Comparison of ENCODE assay signal across 21 cellular contexts in the genomic region with DNA sequence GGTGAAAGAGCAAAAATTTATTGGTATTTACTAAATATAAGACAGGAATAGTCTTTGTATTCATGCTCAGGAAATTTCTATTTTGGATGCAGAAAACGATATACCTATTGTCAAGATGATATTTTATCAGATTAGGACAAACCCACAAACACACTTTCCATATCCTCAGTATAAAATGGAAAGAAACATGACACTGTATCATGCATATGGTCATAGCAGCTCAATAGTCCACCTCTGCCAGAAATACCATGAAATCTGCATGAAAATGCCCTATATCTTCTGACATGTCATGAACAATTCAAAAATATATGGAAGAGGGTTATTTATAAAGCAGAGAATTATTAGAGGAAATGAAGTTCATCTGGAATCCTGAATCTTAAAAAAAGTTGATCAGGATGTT. TPM values are rescaled to one million over a fixed set of nuclear protein-coding genes. Genes with fewer than 3 reads are reported as not detected.
DNase-seq lines count a peak whose midpoint lies in the region; ATAC-seq, FAIRE-seq and TF ChIP-seq lines count a peak whose summit lies in the region.
"Had no signal": no experiment of that assay in that cellular context is flagged by ENCODE, and none has a peak within 500 bp of the region (broad histone marks: within the 10 kb centered on the region; RNA-seq: fewer than 3 reads in every experiment).

No MANE protein-coding gene starts in this region.

- H3K4me3 ChIP-seq in GM23248 (no peak overlapping the region), K562 (no peak overlapping the region), left lung (no peak overlapping the region), spleen (no peak overlapping the region)
- H3K4me3 ChIP-seq: HAP-1 had no signal

- POLR2A ChIA-PET in K562 (lab: Yijun Ruan, JAX): interaction anchor here (1.4 to 2.4 kb wide), 3 partner anchors 11 to 22 kb away, joined by 5 to 12 read pairs (median 5); a partner anchor contains a TSS
- POLR2A ChIA-PET in RWPE1 (lab: Yijun Ruan, JAX; ENCODE audit: low non-redundant PET): no interaction called here

- H3K27me3 ChIP-seq in GM23248 (replicated peaks; ENCODE audit: insufficient read depth) (no peaks in the 10 kb centered on the region), K562 (ENCODE audit: control insufficient read depth in 2 of 2, insufficient read depth in 2 of 2, low read length in 2 of 2) (no peaks in the 10 kb centered on the region), left lung (no peaks in the 10 kb centered on the region), spleen (replicated peaks in 1 of 7) (no peaks in the 10 kb centered on the region)

- intact Hi-C loops in K562 (cut with micrococcal nuclease): no loop called here
- intact Hi-C loops in left lung (cut with DNase I): no loop called here
- intact Hi-C loops in spleen (cut with DNase I; ENCODE audit: low total_unique reads): no loop called here

- H3K4me1 ChIP-seq in GM23248 (ENCODE audit: insufficient read depth) (peaks cover 61% of the 10 kb centered on the region), K562 (replicated peaks in 1 of 2; ENCODE audit: control insufficient read depth in 2 of 2, insufficient read depth in 2 of 2, low read length in 2 of 2) (peaks cover 22 to 86% of the 10 kb centered on the region in 2 experiments), left lung (peaks cover 15 to 61% of the 10 kb centered on the region in 2 donors), spleen (peaks cover 0 to 30% (median 17%) of the 10 kb centered on the region in 6 donors)
- H3K4me1 ChIP-seq: HAP-1 had no signal

- H3K9me1 ChIP-seq in K562 (ENCODE audit: control insufficient read depth, insufficient read depth, low read length): no peaks in the 10 kb centered on the region

- no peak for FAIRE-seq in K562 (lab: Jason Lieb, UNC)
- no peak for FAIRE-seq in RCC 7860 (lab: Jason Lieb, UNC)
- FAIRE-seq: G401.6, GM12891, urothelium cell line had no signal

- 86 to 93% methylated on average over 1 of the region's 1 CpG for WGBS in GM23248 (ENCODE audit: low coverage in 1 of 2, low lambda C conversion rate in 2 of 2, missing lambda C conversion rate in 2 of 2), 2 experiments
- 13% methylated on average over 1 of the region's 1 CpG for WGBS in K562 (ENCODE audit: insufficient coverage, low coverage, missing lambda C conversion rate)
- WGBS in spleen, 5 donors: 26 to 51% (median 41%) methylated on average over 1 of the region's 1 CpG

- ATAC-seq in K562 (no peak), left lung (no peak), HG03460 (IDR thresholded peaks at IDR 0.05; ENCODE audit: unreplicated experiment) (no peak), GM19463 (IDR thresholded peaks at IDR 0.05; ENCODE audit: unreplicated experiment) (no peak)
- ATAC-seq: Panc1 had no signal

- CTCF ChIA-PET in K562 (lab: Yijun Ruan, JAX; ENCODE audit: low intra/inter-chr PET ratio) (no interaction called here), RWPE1 (lab: Yijun Ruan, JAX) (interaction anchor here (0.7 kb wide), 1 partner anchor 153 kb away, joined by 6 read pairs; no protein-coding TSS in a partner anchor)

- H3K9me3 ChIP-seq in GM23248 (ENCODE audit: low read depth) (no peaks in the 10 kb centered on the region), K562 (replicated peaks; ENCODE audit: control insufficient read depth, insufficient read depth, low read depth, low read length) (no peaks in the 10 kb centered on the region), left lung (no peaks in the 10 kb centered on the region), spleen (no peaks in the 10 kb centered on the region)
- H3K9me3 ChIP-seq: HAP-1 had no signal

- H2AFZ ChIP-seq in GM23248 (no peak overlapping the region), K562 (ENCODE audit: low read depth, low read length) (no peak overlapping the region)

- peaks cover 52% of the 10 kb centered on the region for H3F3A ChIP-seq in GM23248 (ENCODE audit: insufficient read depth)

- peak overlapping the region; percentile 36 for H3K4me2 ChIP-seq in GM23248 (ENCODE audit: unreplicated experiment)
- no peak overlapping the region for H3K4me2 ChIP-seq in K562 (ENCODE audit: insufficient read depth, low read length)

- no peak for TF ChIP-seq CTCF in K562 (IDR thresholded peaks at IDR 0.05 in 2 of 3, conservative IDR thresholded peaks at IDR 0.05 in 1 of 3; ENCODE audit: insufficient read depth in 2 of 3, low read depth in 1 of 3, low read length in 3 of 3)
- TF ChIP-seq CTCF in left lung (IDR thresholded peaks at IDR 0.05): no peak
- no peak for TF ChIP-seq CTCF in spleen (IDR thresholded peaks at IDR 0.05 in 8 of 11, conservative IDR thresholded peaks at IDR 0.05 in 3 of 11)
- TF ChIP-seq CTCF in RWPE1 (conservative IDR thresholded peaks at IDR 0.05; ENCODE audit: low read depth): no peak

- DNase-seq in GM23248 (no peak), K562 (ENCODE audit: extremely low read depth in 1 of 4, low spot score in 3 of 4) (no peak), left lung (no peak), spleen (no peak), RWPE1 (ENCODE audit: low spot score) (no peak), RCC 7860 (ENCODE audit: low spot score) (no peak)
- DNase-seq: activated CD4-positive, CD25-positive, alpha-beta regulatory T cell; activated effector memory CD4-positive, alpha-beta T cell treated with Interleukin-2 at 50 U/mL for 16 hours; COR-L47; MM.1S; NCI-H2081 treated with DMSO at 0.1 percent for 48 hours; NCI-H524 treated with DMSO at 0.1 percent for 48 hours; retina; T-helper 1 cell had no signal

- in situ Hi-C loops in GM23248 (cut with MboI) (no loop called here), K562 (cut with MboI) (no loop called here)

- H3K36me3 ChIP-seq in GM23248 (ENCODE audit: low read depth) (no peaks in the 10 kb centered on the region), K562 (ENCODE audit: control insufficient read depth, insufficient read depth, low read length) (no peaks in the 10 kb centered on the region), left lung (no peaks in the 10 kb centered on the region), spleen (no peaks in the 10 kb centered on the region)
- H3K36me3 ChIP-seq: HAP-1 had no signal

- no peaks in the 10 kb centered on the region for H3K9me2 ChIP-seq in GM23248 (ENCODE audit: insufficient read depth)

- no peak for TF ChIP-seq EP300 in K562 (IDR thresholded peaks at IDR 0.05; ENCODE audit: low read length)

- TF ChIP-seq POLR2A in K562 (conservative IDR thresholded peaks at IDR 0.05): no peak
- TF ChIP-seq POLR2A in spleen (IDR thresholded peaks at IDR 0.05): no peak

- no TSS peak for BruUV-seq in K562 (replicated peaks; lab: Mats Ljungman, UMichigan)

- H3K79me2 ChIP-seq in GM23248 (ENCODE audit: insufficient read depth) (no peaks in the 10 kb centered on the region), K562 (ENCODE audit: control insufficient read depth, insufficient read depth, low read length) (no peaks in the 10 kb centered on the region)

- no peaks in the 10 kb centered on the region for H4K20me1 ChIP-seq in GM23248 (ENCODE audit: insufficient read depth)
- no peaks in the 10 kb centered on the region for H4K20me1 ChIP-seq in K562 (replicated peaks; ENCODE audit: control insufficient read depth, insufficient read depth, low read length)

- H3K27ac ChIP-seq in GM23248 (peak overlapping the region; percentile 66), K562 (ENCODE audit: extremely low read depth, low read depth, low read length) (peak overlapping the region; percentile 70; the same call in 1 of the 3 replicates), left lung (peak overlapping the region; percentile 68 to 75), spleen (peak overlapping the region in 6 of 8 donors; percentile 30 to 68 (median 60)), RWPE1 (no peak overlapping the region)

- TF ChIP-seq RAD21 in K562 (CRISPR knock-in tag; conservative IDR thresholded peaks at IDR 0.05 in 1 of 2, IDR thresholded peaks at IDR 0.05 in 1 of 2): no peak

- H3K9ac ChIP-seq in GM23248 (no peak overlapping the region), K562 (ENCODE audit: insufficient read depth in 1 of 2, low read depth in 2 of 2, low read length in 2 of 2) (peak overlapping the region in 1 of 2 experiments; percentile 23; a peak in 1 of 4 replicates)

RNA-seq across cellular contexts. Expression of a gene that starts 11.7 kb away (rescaled TPM):
- total RNA-seq in GM23248 (2014; rRNA removed; shearing (Covaris generic)): 20.5 and 21.8 TPM in 2 replicates
- polyA plus RNA-seq in GM23248 (2016; fragmentation: Nextera tagmentation; extraction: Ambion mirVana): 7.0 TPM in 2 replicates
- 1.1 and 2.9 TPM in 2 replicates for total RNA-seq in K562 (2011; cell fraction: chromatin; rRNA removed; ENCODE audit: low replicate concordance)
- 1.2 and 1.3 TPM in 2 replicates for total RNA-seq in K562 (2011; cell fraction: nucleolus; rRNA removed)
- 2.2 and 4.0 TPM in 2 replicates for total RNA-seq in K562 (2011; cell fraction: nucleoplasm; rRNA removed)
- 11.8 and 13.7 TPM in 2 replicates for total RNA-seq in K562 (2014; rRNA removed)
- 16.6 and 16.9 TPM in 2 replicates for total RNA-seq in K562 (2014; rRNA removed; fragmentation: Illumina TruSeq; extraction: Trizol)
- total RNA-seq in K562 (2015; rRNA removed; fragmentation: Illumina TruSeq; extraction: Trizol): 14.6 and 16.2 TPM in 2 replicates
- total RNA-seq in K562 (2021): 10.8 and 11.3 TPM in 2 replicates
- 4.7 and 5.1 TPM in 2 replicates for polyA plus RNA-seq in K562 (2011; rRNA removed)
- polyA plus RNA-seq in K562 (2011; cell fraction: cytosol; rRNA removed): 2.4 and 2.8 TPM in 2 replicates
- polyA plus RNA-seq in K562 (2011; cell fraction: nucleus; rRNA removed): 0.98 and 1.3 TPM in 2 replicates
- polyA plus RNA-seq in K562 (2012): 15.3 and 21.7 TPM in 2 replicates
- 12.6 and 13.7 TPM in 2 replicates for polyA plus RNA-seq in K562 (2014; fragmentation: Illumina TruSeq; extraction: Trizol)
- 1 to 10 TPM; 1.4 to 1.9 TPM for polyA plus RNA-seq in K562 (2014; fragmentation: Nextera tagmentation; extraction: Ambion mirVana)
- 7.6 and 8.9 TPM in 2 replicates for polyA plus RNA-seq in K562 (2014; rRNA removed)
- polyA minus RNA-seq in K562 (2011; rRNA and poly(A)+ RNA removed): 3.1 and 4.7 TPM in 2 replicates
- polyA minus RNA-seq in K562 (2011; cell fraction: cytosol; rRNA and poly(A)+ RNA removed): 3.5 and 6.0 TPM in 2 replicates
- 1.3 and 2.2 TPM in 2 replicates for polyA minus RNA-seq in K562 (2011; cell fraction: nucleus; rRNA and poly(A)+ RNA removed)
- total RNA-seq in left lung: 10 to 100 TPM; 23.8 to 29.7 TPM
- total RNA-seq in spleen: 10 to 100 TPM; 13.4 to 18.6 (median 16.0) TPM
- polyA plus RNA-seq in spleen: 1 to 10 TPM; 5.0 to 8.5 (median 6.3) TPM

RNA-seq across cellular contexts. Expression of a gene that starts 41.4 kb away (rescaled TPM):
- 19.1 and 24.2 TPM in 2 replicates for total RNA-seq in GM23248 (2014; rRNA removed; shearing (Covaris generic))
- 16.0 and 21.0 TPM in 2 replicates for polyA plus RNA-seq in GM23248 (2016; fragmentation: Nextera tagmentation; extraction: Ambion mirVana)
- total RNA-seq in K562 (2011; cell fraction: chromatin; rRNA removed; ENCODE audit: low replicate concordance): 88.5 and 187 TPM in 2 replicates
- 41.2 and 47.4 TPM in 2 replicates for total RNA-seq in K562 (2011; cell fraction: nucleolus; rRNA removed)
- 59.8 and 74.4 TPM in 2 replicates for total RNA-seq in K562 (2011; cell fraction: nucleoplasm; rRNA removed)
- 38.2 and 40.5 TPM in 2 replicates for total RNA-seq in K562 (2014; rRNA removed)
- total RNA-seq in K562 (2014; rRNA removed; fragmentation: Illumina TruSeq; extraction: Trizol): 60.8 and 68.2 TPM in 2 replicates
- total RNA-seq in K562 (2015; rRNA removed; fragmentation: Illumina TruSeq; extraction: Trizol): 47.2 and 53.0 TPM in 2 replicates
- total RNA-seq in K562 (2021): 38.8 and 41.3 TPM in 2 replicates
- polyA plus RNA-seq in K562 (2011; rRNA removed): 68.1 and 88.0 TPM in 2 replicates
- polyA plus RNA-seq in K562 (2011; cell fraction: cytosol; rRNA removed): 8.9 and 26.0 TPM in 2 replicates
- polyA plus RNA-seq in K562 (2011; cell fraction: nucleus; rRNA removed): 136 and 190 TPM in 2 replicates
- 23.3 and 23.7 TPM in 2 replicates for polyA plus RNA-seq in K562 (2012)
- 34.8 and 46.8 TPM in 2 replicates for polyA plus RNA-seq in K562 (2014; fragmentation: Illumina TruSeq; extraction: Trizol)
- 10 to 100 TPM; 72.4 to 76.3 TPM for polyA plus RNA-seq in K562 (2014; fragmentation: Nextera tagmentation; extraction: Ambion mirVana)
- polyA plus RNA-seq in K562 (2014; rRNA removed): 59.6 and 59.8 TPM in 2 replicates
- polyA minus RNA-seq in K562 (2011; rRNA and poly(A)+ RNA removed): 99.9 and 108 TPM in 2 replicates
- polyA minus RNA-seq in K562 (2011; cell fraction: cytosol; rRNA and poly(A)+ RNA removed): 23.4 and 24.7 TPM in 2 replicates
- polyA minus RNA-seq in K562 (2011; cell fraction: nucleus; rRNA and poly(A)+ RNA removed): 117 and 147 TPM in 2 replicates
- total RNA-seq in left lung: 10 to 100 TPM; 17.2 to 22.2 TPM
- 10 to 100 TPM; 18.4 to 37.7 (median 23.8) TPM for total RNA-seq in spleen
- polyA plus RNA-seq in spleen: 10 to 100 TPM; 10.7 to 16.5 (median 11.1) TPM
